9 cellular contexts compared by ENCODE assay signal in genomic region chr14:92471919-92472318, GRCh38. TPM values are rescaled to one million over a fixed set of nuclear protein-coding genes. Genes with fewer than 3 reads are reported as not detected.
A peak's percentile ranks its signal among the peaks of the same experiment; 100 is the strongest.
DNase-seq lines count a peak whose midpoint lies in the region; ATAC-seq, FAIRE-seq and TF ChIP-seq lines count a peak whose summit lies in the region.
"Had no signal": no experiment of that assay in that cellular context is flagged by ENCODE, and none has a peak within 500 bp of the region (broad histone marks: within the 10 kb centered on the region; RNA-seq: fewer than 3 reads in every experiment).

No MANE protein-coding gene starts in this region.

- no peaks in the 10 kb centered on the region for H3K27me3 ChIP-seq in keratinocyte (ENCODE audit: control insufficient read depth, extremely low read depth, insufficient read depth, low read length)
- H3K27me3 ChIP-seq: vagina had no signal

- TF ChIP-seq CTCF in AG04449 (IDR thresholded peaks at IDR 0.05; ENCODE audit: insufficient read depth, low read length, missing control alignments) = no peak
- no peak for TF ChIP-seq CTCF in astrocyte of the cerebellum (IDR thresholded peaks at IDR 0.05; ENCODE audit: low read depth, low read length, missing control alignments)
- no peak for TF ChIP-seq CTCF in keratinocyte (optimal IDR thresholded peaks at IDR 0.05 in 1 of 3, IDR thresholded peaks at IDR 0.05 in 1 of 3, conservative IDR thresholded peaks at IDR 0.05 in 1 of 3; ENCODE audit: extremely low read depth in 1 of 3, insufficient read depth in 2 of 3, low read length in 3 of 3)
- TF ChIP-seq CTCF in GM13976 (IDR thresholded peaks at IDR 0.05; ENCODE audit: borderline replicate concordance, control extremely low read depth, extremely low read depth, insufficient read depth, missing control alignments) = no peak

- H3K36me3 ChIP-seq in keratinocyte (ENCODE audit: control insufficient read depth in 2 of 2, extremely low read depth in 1 of 2, insufficient read depth in 2 of 2, low read length in 2 of 2) = no peaks in the 10 kb centered on the region
- H3K36me3 ChIP-seq: vagina had no signal

- H3K4me3 ChIP-seq in AG04449 (ENCODE audit: low read depth, low read length) (no peak overlapping the region), astrocyte of the cerebellum (ENCODE audit: low read depth, low read length) (no peak overlapping the region), keratinocyte (ENCODE audit: control insufficient read depth in 2 of 3, extremely low read depth in 1 of 3, insufficient read depth in 2 of 3, low read depth in 1 of 3, low read length in 3 of 3) (no peak overlapping the region)
- H3K4me3 ChIP-seq: vagina had no signal

- intact Hi-C loops in left ventricle myocardium superior (cut with micrococcal nuclease) = no loop called here

- FAIRE-seq in keratinocyte (lab: Jason Lieb, UNC) = peak; percentile 99

- peaks cover 41% of the 10 kb centered on the region for H3K4me1 ChIP-seq in keratinocyte (ENCODE audit: control insufficient read depth, extremely low read depth, insufficient read depth, low read length)

- H3K4me2 ChIP-seq in keratinocyte (ENCODE audit: control insufficient read depth, extremely low read depth, insufficient read depth, low read depth, low read length) = peak overlapping the region; percentile 34

- H2AFZ ChIP-seq in keratinocyte (ENCODE audit: control insufficient read depth, low read length) = no peak overlapping the region

- peaks cover 5% of the 10 kb centered on the region for H3K9me3 ChIP-seq in keratinocyte (ENCODE audit: control insufficient read depth, low read depth, low read length)
- H3K9me3 ChIP-seq: vagina had no signal

- in situ Hi-C loops in astrocyte of the cerebellum (cut with HindIII; ENCODE audit: low sequenced_read_pairs) (no loop called here), GM13976 (cut with MboI; ENCODE audit: low sequenced_read_pairs, unreplicated experiment) (no loop called here)

- no peak overlapping the region for H3K9ac ChIP-seq in keratinocyte (ENCODE audit: control insufficient read depth, extremely low read depth, insufficient read depth, low read length)

- H3K27ac ChIP-seq in keratinocyte (ENCODE audit: control insufficient read depth, insufficient read depth, low read length) = peak overlapping the region; percentile 2
- H3K27ac ChIP-seq: vagina had no signal

- no peaks in the 10 kb centered on the region for H4K20me1 ChIP-seq in keratinocyte (ENCODE audit: control insufficient read depth, extremely low read depth, insufficient read depth, low read length)

- CTCF ChIA-PET in AG04449 (lab: Yijun Ruan, JAX) = interaction anchor here (0.6 to 5.6 kb wide), 4 partner anchors 10 to 337 kb away, joined by 3 to 39 read pairs (median 9); no protein-coding TSS in a partner anchor

- no peak for ATAC-seq in GM18517 (IDR thresholded peaks at IDR 0.05; ENCODE audit: unreplicated experiment)
- ATAC-seq in left ventricle myocardium superior = no peak
- no peak for ATAC-seq in HG03442 (IDR thresholded peaks at IDR 0.05; ENCODE audit: unreplicated experiment)

- no peaks in the 10 kb centered on the region for H3K9me1 ChIP-seq in keratinocyte (ENCODE audit: control insufficient read depth, extremely low read depth, insufficient read depth, low read length)

- DNase-seq in AG04449 (ENCODE audit: low read depth, low spot score) (peak; percentile 47), HPDE6-E6E7 (ENCODE audit: extremely low spot score) (peak; percentile 90), astrocyte of the cerebellum (ENCODE audit: low read depth) (peak; percentile 80), keratinocyte (ENCODE audit: low read depth, low spot score) (peak; percentile 61), left ventricle myocardium superior (no peak), GM13976 (ENCODE audit: low spot score) (no peak)

- POLR2A ChIA-PET in AG04449 (lab: Yijun Ruan, JAX) = interaction anchor here (0.6 kb wide), 1 partner anchor 34 kb away, joined by 3 read pairs; no protein-coding TSS in a partner anchor

- H3K79me2 ChIP-seq in keratinocyte (ENCODE audit: control insufficient read depth, insufficient read depth, low read length) = no peaks in the 10 kb centered on the region

- dilution Hi-C loops in keratinocyte (cut with MboI; ENCODE audit: extremely low pct_ligation_motif_present, low sequenced_read_pairs) = no loop called here

RNA-seq across cellular contexts. Expression of gene RIN3, which starts 41.7 kb away (rescaled TPM):
- polyA plus RNA-seq in keratinocyte = 0.79 to 4.7 TPM (median 1.2 TPM) in 3 replicates
- 0.81 TPM for polyA plus RNA-seq in keratinocyte (2011; ENCODE audit: low read depth)
- polyA plus RNA-seq in keratinocyte (2011; cell fraction: cytosol; rRNA removed) = 2.4 and 3.9 TPM in 2 replicates
- 3.8 and 5.2 TPM in 2 replicates for polyA plus RNA-seq in keratinocyte (2011; cell fraction: nucleus; rRNA removed)
- polyA plus RNA-seq in keratinocyte (2012; ENCODE audit: low replicate concordance) = 2.0 and 8.7 TPM in 2 replicates
- polyA minus RNA-seq in keratinocyte = 2.1 to 15.3 TPM (median 4.6 TPM) in 3 replicates
- 6.1 TPM for polyA minus RNA-seq in keratinocyte (2011; cell fraction: cytosol; rRNA and poly(A)+ RNA removed)
- 6.9 and 8.9 TPM in 2 replicates for polyA minus RNA-seq in keratinocyte (2011; cell fraction: nucleus; rRNA and poly(A)+ RNA removed)
- 14.7 TPM for total RNA-seq in left ventricle myocardium superior

Comparison
In these comparisons a context has a peak if more than half of its experiments do, and no peak if none do; other contexts are left out.
1. DNase-seq: peak in AG04449 (single experiment), HPDE6-E6E7 (single experiment), astrocyte of the cerebellum (single experiment) and keratinocyte (single experiment); none in left ventricle myocardium superior (single experiment) and GM13976 (single experiment).